8 cellular contexts compared by ENCODE assay signal in the genomic region with DNA sequence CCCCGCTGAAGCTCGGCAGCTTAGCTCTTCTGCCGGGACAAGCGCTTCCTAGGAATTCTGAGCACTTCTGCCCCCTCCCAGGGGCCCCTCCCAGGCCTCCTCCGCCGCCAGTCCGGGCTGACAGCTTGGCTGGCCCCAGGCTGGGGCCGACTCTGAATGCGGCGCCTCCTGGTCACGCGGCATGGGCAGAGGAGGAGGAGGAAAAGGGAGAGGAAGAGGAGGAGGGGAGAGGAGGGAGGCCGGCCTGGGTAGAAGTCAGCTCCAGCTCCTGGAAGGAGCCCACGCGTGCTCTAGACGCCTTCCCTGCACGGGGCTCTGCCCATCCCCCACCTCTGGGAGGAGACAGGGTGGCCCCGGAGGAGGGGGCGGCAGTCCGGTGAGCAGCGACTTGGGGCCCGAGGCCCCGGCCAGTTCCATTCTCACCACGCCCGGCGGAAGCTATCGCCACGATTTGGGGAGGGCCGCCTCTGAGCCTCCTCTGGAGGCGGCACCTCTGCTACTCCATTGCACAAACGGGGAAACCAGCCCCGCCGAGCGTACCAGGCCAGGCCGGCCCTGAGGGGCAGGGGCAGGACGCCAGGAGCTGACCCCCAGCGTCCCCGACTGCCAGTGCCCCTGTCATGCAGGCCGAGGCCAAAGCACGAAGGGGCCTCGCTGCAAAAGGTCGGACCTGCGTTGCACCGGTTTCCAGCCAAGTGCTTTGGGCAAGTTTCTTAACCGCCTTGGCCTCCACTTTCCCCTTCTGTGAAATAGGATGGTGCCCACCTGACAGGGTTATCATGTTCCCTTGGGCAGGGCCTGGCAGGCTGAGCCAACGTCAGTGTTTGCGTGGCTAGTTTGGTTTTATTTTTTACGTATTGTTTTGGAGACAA. TPM values are rescaled to one million over a fixed set of nuclear protein-coding genes. Genes with fewer than 3 reads are reported as not detected.
DNase-seq lines count a peak whose midpoint lies in the region; ATAC-seq and TF ChIP-seq lines count a peak whose summit lies in the region.

No MANE protein-coding gene starts in this region.

- DNase-seq in activated effector memory CD4-positive, alpha-beta T cell treated with anti-CD3 and anti-CD28 coated beads, Interleukin-2, amount 50 U/mL, for 16 hours = peak; percentile 66
- no peak for DNase-seq in activated effector memory CD4-positive, alpha-beta T cell treated with Interleukin-2 at 50 U/mL for 16 hours
- DNase-seq in amniotic epithelial cell (ENCODE audit: low read depth) (peak; percentile 28), iPS-NIHi11 (ENCODE audit: low spot score) (peak; percentile 57), stomach (no peak), NCI-H2081 (lab: John Stamatoyannopoulos, UW) (no peak)

- intact Hi-C loops in stomach (cut with DNase I; ENCODE audit: low total_unique reads) = no loop called here

- 4 to 13% (median 5%) methylated on average over 29 to 48 of the region's 48 CpGs for WGBS in stomach, 5 donors

- H3K27ac ChIP-seq in stomach = peak overlapping the region in 3 of 5 donors; percentile 0 to 18 (median 16)

- ATAC-seq in GM18861 (IDR thresholded peaks at IDR 0.05; ENCODE audit: unreplicated experiment) = no peak
- no peak for ATAC-seq in HG02588 (IDR thresholded peaks at IDR 0.05; ENCODE audit: unreplicated experiment)

- H3K4me3 ChIP-seq in stomach = peak overlapping the region; percentile 61 to 90 (median 73)

- no peak for TF ChIP-seq CTCF in stomach (IDR thresholded peaks at IDR 0.05)

- H3K4me1 ChIP-seq in stomach = peaks cover 21 to 28% (median 24%) of the 10 kb centered on the region in 4 donors

- H3K36me3 ChIP-seq in stomach = no peaks in the 10 kb centered on the region

- H3K27me3 ChIP-seq in stomach = peaks cover 0 to 17% (median 12%) of the 10 kb centered on the region in 3 donors

- no peak for TF ChIP-seq POLR2A in stomach (IDR thresholded peaks at IDR 0.05)

- H3K9me3 ChIP-seq in stomach = no peaks in the 10 kb centered on the region

- TF ChIP-seq EP300 in stomach (IDR thresholded peaks at IDR 0.05) = no peak

RNA-seq across cellular contexts. Expression of a gene that starts 31.6 kb away (rescaled TPM):
- 1 to 10 TPM in 2 of 5 donors, not detected in 3; 3.2 to 3.7 TPM for total RNA-seq in stomach
- polyA plus RNA-seq in stomach = 1 to 10 TPM; 1.7 to 3.1 (median 2.6) TPM

Comparison
In these comparisons a context has a peak if more than half of its experiments do, and no peak if none do; other contexts are left out.
1. DNase-seq: peak in activated effector memory CD4-positive, alpha-beta T cell treated with anti-CD3 and anti-CD28 coated beads, Interleukin-2, amount 50 U/mL, for 16 hours (single experiment), amniotic epithelial cell (single experiment) and iPS-NIHi11 (single experiment); none in activated effector memory CD4-positive, alpha-beta T cell treated with Interleukin-2 at 50 U/mL for 16 hours (single experiment), stomach (single experiment) and NCI-H2081 (0 of 2).